ENCODE assay signal across 13 cellular contexts in the genomic region with DNA sequence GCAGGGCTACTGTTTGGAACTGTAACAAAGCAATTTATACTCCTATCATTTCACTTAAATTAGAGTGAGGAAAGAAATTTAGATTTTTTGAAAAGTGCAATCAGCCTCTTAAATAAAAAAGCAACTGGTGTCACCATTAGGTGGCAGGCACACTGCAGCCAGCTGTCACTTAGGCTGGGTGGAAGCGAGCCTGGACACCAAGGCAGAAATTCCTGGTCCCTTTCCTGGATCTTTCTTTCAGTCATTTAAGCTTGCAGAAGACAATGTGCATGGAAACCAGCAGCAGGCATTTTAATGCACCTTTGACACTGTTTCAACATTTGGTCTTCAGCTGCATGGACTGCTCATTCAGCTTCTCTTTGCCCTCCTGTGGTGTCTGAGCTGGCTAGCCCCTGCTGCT.
DNase-seq lines count a peak whose midpoint lies in the region; ATAC-seq and TF ChIP-seq lines count a peak whose summit lies in the region.
"Had no signal": no experiment of that assay in that cellular context is flagged by ENCODE, and none has a peak within 500 bp of the region (broad histone marks: within the 10 kb centered on the region; RNA-seq: fewer than 3 reads in every experiment).

No MANE protein-coding gene starts in this region.

- POLR2A ChIA-PET in RWPE1 (lab: Yijun Ruan, JAX; ENCODE audit: low non-redundant PET), result no interaction called here

- H3K36me3 ChIP-seq in right atrium auricular region, result no peaks in the 10 kb centered on the region
- H3K36me3 ChIP-seq in upper lobe of right lung, result no peaks in the 10 kb centered on the region
- H3K36me3 ChIP-seq: BLaER1 had no signal

- DNase-seq in Right ventricle myocardium inferior (ENCODE audit: missing footprints), result no peak
- DNase-seq in right atrium auricular region (ENCODE audit: low spot score), result no peak
- no peak for DNase-seq in RWPE1 (ENCODE audit: low spot score)
- peak; percentile 46 for DNase-seq in iPS-NIHi7 (ENCODE audit: extremely low spot score)
- DNase-seq in upper lobe of right lung, result no peak
- DNase-seq in stimulated activated CD4-positive, alpha-beta T cell treated with anti-CD3 and anti-CD28 coated beads, Interleukin-2, amount 100 ng/mL, for 24 hours, result no peak
- DNase-seq in NCI-H187 (lab: John Stamatoyannopoulos, UW), result no peak
- DNase-seq: effector memory CD4-positive, alpha-beta T cell; kidney glomerular epithelial cell; SW 1271 had no signal

- no peaks in the 10 kb centered on the region for H3K4me1 ChIP-seq in right atrium auricular region
- no peaks in the 10 kb centered on the region for H3K4me1 ChIP-seq in upper lobe of right lung
- H3K4me1 ChIP-seq: BLaER1 had no signal

- intact Hi-C loops in Right ventricle myocardium inferior (cut with DNase I), result loop anchor here (5.0 kb wide), 1 partner anchor 158 kb away; no protein-coding TSS in a partner anchor
- intact Hi-C loops in upper lobe of right lung (cut with DNase I), result no loop called here

- ATAC-seq in Right ventricle myocardium inferior, result peak; percentile 34
- ATAC-seq in upper lobe of right lung, result peak; percentile 62
- no peak for ATAC-seq in HG02763 (IDR thresholded peaks at IDR 0.05; ENCODE audit: unreplicated experiment)

- no peak overlapping the region for H3K27ac ChIP-seq in right atrium auricular region
- no peak overlapping the region for H3K27ac ChIP-seq in RWPE1
- H3K27ac ChIP-seq in upper lobe of right lung, result no peak overlapping the region
- H3K27ac ChIP-seq: BLaER1, KMS-11 had no signal

- H3K9me3 ChIP-seq in right atrium auricular region, result no peaks in the 10 kb centered on the region
- no peaks in the 10 kb centered on the region for H3K9me3 ChIP-seq in upper lobe of right lung

- H3K27me3 ChIP-seq in right atrium auricular region, result no peaks in the 10 kb centered on the region
- H3K27me3 ChIP-seq in upper lobe of right lung, result no peaks in the 10 kb centered on the region
- H3K27me3 ChIP-seq: BLaER1 had no signal

- CTCF ChIA-PET in RWPE1 (lab: Yijun Ruan, JAX), result no interaction called here

- TF ChIP-seq CTCF in right atrium auricular region (IDR thresholded peaks at IDR 0.05) (peak in 1 of 2 donors; percentile 59), RWPE1 (conservative IDR thresholded peaks at IDR 0.05; ENCODE audit: low read depth) (0 out of 2 replicates have a peak, but pooled peaks have one; percentile 7), upper lobe of right lung (IDR thresholded peaks at IDR 0.05) (peak; percentile 37)

- no peak overlapping the region for H3K4me3 ChIP-seq in right atrium auricular region
- no peak overlapping the region for H3K4me3 ChIP-seq in upper lobe of right lung
- H3K4me3 ChIP-seq: BLaER1 had no signal
